1 cellular context compared by ENCODE assay signal in the genomic region with DNA sequence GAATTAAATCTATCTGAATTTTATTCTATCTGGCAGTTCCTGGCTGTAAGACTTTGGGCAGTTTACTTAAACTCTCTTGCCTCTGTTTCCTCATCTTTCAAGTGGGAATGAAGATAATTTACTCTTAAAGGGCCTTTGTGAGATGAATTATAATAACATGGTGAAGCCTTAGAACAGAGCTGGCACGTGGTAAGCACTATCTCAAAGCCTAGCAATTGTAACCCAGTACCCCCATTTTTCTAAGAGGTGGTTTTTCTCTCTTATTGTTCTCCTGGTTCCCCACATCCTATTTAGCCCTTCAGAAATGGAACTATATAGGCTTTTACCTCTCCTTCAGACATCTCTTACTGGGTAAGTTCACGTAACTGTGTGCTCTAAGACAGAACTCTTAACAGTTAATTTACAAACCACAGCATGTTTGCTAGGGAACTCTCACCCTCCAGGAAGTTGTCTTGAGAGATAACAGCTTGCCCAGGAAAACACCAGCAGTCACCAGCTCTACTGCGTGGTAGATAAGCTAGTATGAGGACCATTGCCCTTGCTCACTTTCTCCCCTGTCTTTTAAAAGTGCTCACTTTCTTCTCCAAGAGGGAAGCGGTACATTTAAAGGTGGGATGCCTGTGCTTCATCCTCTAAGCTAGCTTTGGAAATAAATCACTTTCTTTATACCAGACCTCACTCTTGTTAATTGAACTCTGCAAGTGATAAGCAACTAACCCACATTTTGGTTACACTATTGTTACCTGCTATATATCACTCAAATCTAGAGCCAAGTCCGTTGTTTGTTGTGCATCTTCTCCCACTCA.
TF ChIP-seq lines count a peak whose summit lies in the region.

No MANE protein-coding gene starts in this region.

TF ChIP-seq in K562, 482 proteins besides CTCF, POLR2A, EP300 and RAD21 (continues in another document):
- TF ChIP-seq TBL1XR1 (IDR thresholded peaks at IDR 0.05; ENCODE audit: low read length in 2 of 2) (peak in 1 of 2 experiments; percentile 73; a peak in 1 of 4 replicates), ZNF75A (CRISPR knock-in tag; IDR thresholded peaks at IDR 0.05) (0 out of 2 replicates have a peak, but pooled peaks have one; percentile 29), EP400 (IDR thresholded peaks at IDR 0.05) (peak; percentile 46), JUNB (CRISPR knock-in tag; conservative IDR thresholded peaks at IDR 0.05) (no peak), HDAC1 (IDR thresholded peaks at IDR 0.05) (peak in 1 of 2 experiments; percentile 57; a peak in 1 of 4 replicates), ZFPM2 (CRISPR knock-in tag; IDR thresholded peaks at IDR 0.05) (0 out of 2 replicates have a peak, but pooled peaks have one; percentile 14), CREB1 (IDR thresholded peaks at IDR 0.05) (0 out of 2 replicates have a peak, but pooled peaks have one; percentile 23), CREB1 (CRISPR knock-in tag; IDR thresholded peaks at IDR 0.05) (no peak), ZNF224 (CRISPR knock-in tag; IDR thresholded peaks at IDR 0.05) (no peak), JUND (IDR thresholded peaks at IDR 0.05; ENCODE audit: borderline replicate concordance, low read depth, low read length) (peak; percentile 63), JUND (tag; IDR thresholded peaks at IDR 0.05; ENCODE audit: borderline replicate concordance, low read depth, low read length) (peak; percentile 71; the same call in 2 of the 3 replicates), ETV1 (tag; conservative IDR thresholded peaks at IDR 0.05; ENCODE audit: low read depth) (peak; percentile 86), RNF2 (IDR thresholded peaks at IDR 0.05) (peak; percentile 31; the same call in 1 of the 2 replicates), MTA2 (IDR thresholded peaks at IDR 0.05; ENCODE audit: low read depth) (0 out of 2 replicates have a peak, but pooled peaks have one; percentile 19), CTBP1 (IDR thresholded peaks at IDR 0.05; ENCODE audit: borderline replicate concordance) (peak; percentile 41; the same call in 1 of the 2 replicates), CBFA2T3 (IDR thresholded peaks at IDR 0.05) (peak; percentile 87), STAT5A (IDR thresholded peaks at IDR 0.05; ENCODE audit: borderline replicate concordance, low read length) (0 out of 2 replicates have a peak, but pooled peaks have one; percentile 24), CEBPB (tag; IDR thresholded peaks at IDR 0.05) (no peak), KLF16 (IDR thresholded peaks at IDR 0.05) (peak; percentile 44; the same call in 1 of the 2 replicates), RBFOX2 (IDR thresholded peaks at IDR 0.05; ENCODE audit: low read depth, low read length) (0 out of 2 replicates have a peak, but pooled peaks have one; percentile 17), SOX6 (IDR thresholded peaks at IDR 0.05) (peak; percentile 52), CXXC5 (CRISPR knock-in tag; IDR thresholded peaks at IDR 0.05) (peak; percentile 44; the same call in 1 of the 2 replicates), SMARCA4 (IDR thresholded peaks at IDR 0.05) (peak; percentile 81), NR2C2 (CRISPR knock-in tag; IDR thresholded peaks at IDR 0.05) (no peak), NR2C2 (tag; IDR thresholded peaks at IDR 0.05) (peak; percentile 67), TAF9B (IDR thresholded peaks at IDR 0.05; ENCODE audit: partially characterized antibody) (peak; percentile 20), DMBX1 (CRISPR knock-in tag; IDR thresholded peaks at IDR 0.05; ENCODE audit: borderline replicate concordance) (peak; percentile 28; the same call in 1 of the 2 replicates), ATF7 (IDR thresholded peaks at IDR 0.05) (0 out of 2 replicates have a peak, but pooled peaks have one; percentile 24), SMAD3 (CRISPR knock-in tag; conservative IDR thresholded peaks at IDR 0.05) (0 out of 2 replicates have a peak, but pooled peaks have one; percentile 25), HDAC3 (IDR thresholded peaks at IDR 0.05; ENCODE audit: borderline replicate concordance, partially characterized antibody) (peak; percentile 42), KLF1 (tag; IDR thresholded peaks at IDR 0.05) (no peak)
- TF ChIP-seq, protein P1, sequence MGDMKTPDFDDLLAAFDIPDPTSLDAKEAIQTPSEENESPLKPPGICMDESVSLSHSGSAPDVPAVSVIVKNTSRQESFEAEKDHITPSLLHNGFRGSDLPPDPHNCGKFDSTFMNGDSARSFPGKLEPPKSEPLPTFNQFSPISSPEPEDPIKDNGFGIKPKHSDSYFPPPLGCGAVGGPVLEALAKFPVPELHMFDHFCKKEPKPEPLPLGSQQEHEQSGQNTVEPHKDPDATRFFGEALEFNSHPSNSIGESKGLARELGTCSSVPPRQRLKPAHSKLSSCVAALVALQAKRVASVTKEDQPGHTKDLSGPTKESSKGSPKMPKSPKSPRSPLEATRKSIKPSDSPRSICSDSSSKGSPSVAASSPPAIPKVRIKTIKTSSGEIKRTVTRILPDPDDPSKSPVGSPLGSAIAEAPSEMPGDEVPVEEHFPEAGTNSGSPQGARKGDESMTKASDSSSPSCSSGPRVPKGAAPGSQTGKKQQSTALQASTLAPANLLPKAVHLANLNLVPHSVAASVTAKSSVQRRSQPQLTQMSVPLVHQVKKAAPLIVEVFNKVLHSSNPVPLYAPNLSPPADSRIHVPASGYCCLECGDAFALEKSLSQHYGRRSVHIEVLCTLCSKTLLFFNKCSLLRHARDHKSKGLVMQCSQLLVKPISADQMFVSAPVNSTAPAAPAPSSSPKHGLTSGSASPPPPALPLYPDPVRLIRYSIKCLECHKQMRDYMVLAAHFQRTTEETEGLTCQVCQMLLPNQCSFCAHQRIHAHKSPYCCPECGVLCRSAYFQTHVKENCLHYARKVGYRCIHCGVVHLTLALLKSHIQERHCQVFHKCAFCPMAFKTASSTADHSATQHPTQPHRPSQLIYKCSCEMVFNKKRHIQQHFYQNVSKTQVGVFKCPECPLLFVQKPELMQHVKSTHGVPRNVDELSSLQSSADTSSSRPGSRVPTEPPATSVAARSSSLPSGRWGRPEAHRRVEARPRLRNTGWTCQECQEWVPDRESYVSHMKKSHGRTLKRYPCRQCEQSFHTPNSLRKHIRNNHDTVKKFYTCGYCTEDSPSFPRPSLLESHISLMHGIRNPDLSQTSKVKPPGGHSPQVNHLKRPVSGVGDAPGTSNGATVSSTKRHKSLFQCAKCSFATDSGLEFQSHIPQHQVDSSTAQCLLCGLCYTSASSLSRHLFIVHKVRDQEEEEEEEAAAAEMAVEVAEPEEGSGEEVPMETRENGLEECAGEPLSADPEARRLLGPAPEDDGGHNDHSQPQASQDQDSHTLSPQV (IDR thresholded peaks at IDR 0.05): peak; percentile 87
- TF ChIP-seq, protein P2, sequence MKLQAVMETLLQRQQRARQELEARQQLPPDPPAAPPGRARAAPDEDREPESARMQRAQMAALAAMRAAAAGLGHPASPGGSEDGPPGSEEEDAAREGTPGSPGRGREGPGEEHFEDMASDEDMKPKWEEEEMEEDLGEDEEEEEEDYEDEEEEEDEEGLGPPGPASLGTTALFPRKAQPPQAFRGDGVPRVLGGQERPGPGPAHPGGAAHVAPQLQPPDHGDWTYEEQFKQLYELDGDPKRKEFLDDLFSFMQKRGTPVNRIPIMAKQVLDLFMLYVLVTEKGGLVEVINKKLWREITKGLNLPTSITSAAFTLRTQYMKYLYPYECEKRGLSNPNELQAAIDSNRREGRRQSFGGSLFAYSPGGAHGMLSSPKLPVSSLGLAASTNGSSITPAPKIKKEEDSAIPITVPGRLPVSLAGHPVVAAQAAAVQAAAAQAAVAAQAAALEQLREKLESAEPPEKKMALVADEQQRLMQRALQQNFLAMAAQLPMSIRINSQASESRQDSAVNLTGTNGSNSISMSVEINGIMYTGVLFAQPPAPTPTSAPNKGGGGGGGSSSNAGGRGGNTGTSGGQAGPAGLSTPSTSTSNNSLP (IDR thresholded peaks at IDR 0.05; ENCODE audit: borderline replicate concordance, low read depth, low read length): 0 out of 2 replicates have a peak, but pooled peaks have one; percentile 28
- TF ChIP-seq, protein P3, sequence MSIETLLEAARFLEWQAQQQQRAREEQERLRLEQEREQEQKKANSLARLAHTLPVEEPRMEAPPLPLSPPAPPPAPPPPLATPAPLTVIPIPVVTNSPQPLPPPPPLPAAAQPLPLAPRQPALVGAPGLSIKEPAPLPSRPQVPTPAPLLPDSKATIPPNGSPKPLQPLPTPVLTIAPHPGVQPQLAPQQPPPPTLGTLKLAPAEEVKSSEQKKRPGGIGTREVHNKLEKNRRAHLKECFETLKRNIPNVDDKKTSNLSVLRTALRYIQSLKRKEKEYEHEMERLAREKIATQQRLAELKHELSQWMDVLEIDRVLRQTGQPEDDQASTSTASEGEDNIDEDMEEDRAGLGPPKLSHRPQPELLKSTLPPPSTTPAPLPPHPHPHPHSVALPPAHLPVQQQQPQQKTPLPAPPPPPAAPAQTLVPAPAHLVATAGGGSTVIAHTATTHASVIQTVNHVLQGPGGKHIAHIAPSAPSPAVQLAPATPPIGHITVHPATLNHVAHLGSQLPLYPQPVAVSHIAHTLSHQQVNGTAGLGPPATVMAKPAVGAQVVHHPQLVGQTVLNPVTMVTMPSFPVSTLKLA (conservative IDR thresholded peaks at IDR 0.05): peak; percentile 39 to 62; a peak in 1 of 4 replicates
- TF ChIP-seq, protein P4, sequence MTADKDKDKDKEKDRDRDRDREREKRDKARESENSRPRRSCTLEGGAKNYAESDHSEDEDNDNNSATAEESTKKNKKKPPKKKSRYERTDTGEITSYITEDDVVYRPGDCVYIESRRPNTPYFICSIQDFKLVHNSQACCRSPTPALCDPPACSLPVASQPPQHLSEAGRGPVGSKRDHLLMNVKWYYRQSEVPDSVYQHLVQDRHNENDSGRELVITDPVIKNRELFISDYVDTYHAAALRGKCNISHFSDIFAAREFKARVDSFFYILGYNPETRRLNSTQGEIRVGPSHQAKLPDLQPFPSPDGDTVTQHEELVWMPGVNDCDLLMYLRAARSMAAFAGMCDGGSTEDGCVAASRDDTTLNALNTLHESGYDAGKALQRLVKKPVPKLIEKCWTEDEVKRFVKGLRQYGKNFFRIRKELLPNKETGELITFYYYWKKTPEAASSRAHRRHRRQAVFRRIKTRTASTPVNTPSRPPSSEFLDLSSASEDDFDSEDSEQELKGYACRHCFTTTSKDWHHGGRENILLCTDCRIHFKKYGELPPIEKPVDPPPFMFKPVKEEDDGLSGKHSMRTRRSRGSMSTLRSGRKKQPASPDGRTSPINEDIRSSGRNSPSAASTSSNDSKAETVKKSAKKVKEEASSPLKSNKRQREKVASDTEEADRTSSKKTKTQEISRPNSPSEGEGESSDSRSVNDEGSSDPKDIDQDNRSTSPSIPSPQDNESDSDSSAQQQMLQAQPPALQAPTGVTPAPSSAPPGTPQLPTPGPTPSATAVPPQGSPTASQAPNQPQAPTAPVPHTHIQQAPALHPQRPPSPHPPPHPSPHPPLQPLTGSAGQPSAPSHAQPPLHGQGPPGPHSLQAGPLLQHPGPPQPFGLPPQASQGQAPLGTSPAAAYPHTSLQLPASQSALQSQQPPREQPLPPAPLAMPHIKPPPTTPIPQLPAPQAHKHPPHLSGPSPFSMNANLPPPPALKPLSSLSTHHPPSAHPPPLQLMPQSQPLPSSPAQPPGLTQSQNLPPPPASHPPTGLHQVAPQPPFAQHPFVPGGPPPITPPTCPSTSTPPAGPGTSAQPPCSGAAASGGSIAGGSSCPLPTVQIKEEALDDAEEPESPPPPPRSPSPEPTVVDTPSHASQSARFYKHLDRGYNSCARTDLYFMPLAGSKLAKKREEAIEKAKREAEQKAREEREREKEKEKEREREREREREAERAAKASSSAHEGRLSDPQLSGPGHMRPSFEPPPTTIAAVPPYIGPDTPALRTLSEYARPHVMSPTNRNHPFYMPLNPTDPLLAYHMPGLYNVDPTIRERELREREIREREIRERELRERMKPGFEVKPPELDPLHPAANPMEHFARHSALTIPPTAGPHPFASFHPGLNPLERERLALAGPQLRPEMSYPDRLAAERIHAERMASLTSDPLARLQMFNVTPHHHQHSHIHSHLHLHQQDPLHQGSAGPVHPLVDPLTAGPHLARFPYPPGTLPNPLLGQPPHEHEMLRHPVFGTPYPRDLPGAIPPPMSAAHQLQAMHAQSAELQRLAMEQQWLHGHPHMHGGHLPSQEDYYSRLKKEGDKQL (CRISPR knock-in tag; IDR thresholded peaks at IDR 0.05; ENCODE audit: borderline replicate concordance): no peak
- TF ChIP-seq, protein P5, sequence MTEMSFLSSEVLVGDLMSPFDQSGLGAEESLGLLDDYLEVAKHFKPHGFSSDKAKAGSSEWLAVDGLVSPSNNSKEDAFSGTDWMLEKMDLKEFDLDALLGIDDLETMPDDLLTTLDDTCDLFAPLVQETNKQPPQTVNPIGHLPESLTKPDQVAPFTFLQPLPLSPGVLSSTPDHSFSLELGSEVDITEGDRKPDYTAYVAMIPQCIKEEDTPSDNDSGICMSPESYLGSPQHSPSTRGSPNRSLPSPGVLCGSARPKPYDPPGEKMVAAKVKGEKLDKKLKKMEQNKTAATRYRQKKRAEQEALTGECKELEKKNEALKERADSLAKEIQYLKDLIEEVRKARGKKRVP (CRISPR knock-in tag; IDR thresholded peaks at IDR 0.05): no peak
- TF ChIP-seq, protein P6, sequence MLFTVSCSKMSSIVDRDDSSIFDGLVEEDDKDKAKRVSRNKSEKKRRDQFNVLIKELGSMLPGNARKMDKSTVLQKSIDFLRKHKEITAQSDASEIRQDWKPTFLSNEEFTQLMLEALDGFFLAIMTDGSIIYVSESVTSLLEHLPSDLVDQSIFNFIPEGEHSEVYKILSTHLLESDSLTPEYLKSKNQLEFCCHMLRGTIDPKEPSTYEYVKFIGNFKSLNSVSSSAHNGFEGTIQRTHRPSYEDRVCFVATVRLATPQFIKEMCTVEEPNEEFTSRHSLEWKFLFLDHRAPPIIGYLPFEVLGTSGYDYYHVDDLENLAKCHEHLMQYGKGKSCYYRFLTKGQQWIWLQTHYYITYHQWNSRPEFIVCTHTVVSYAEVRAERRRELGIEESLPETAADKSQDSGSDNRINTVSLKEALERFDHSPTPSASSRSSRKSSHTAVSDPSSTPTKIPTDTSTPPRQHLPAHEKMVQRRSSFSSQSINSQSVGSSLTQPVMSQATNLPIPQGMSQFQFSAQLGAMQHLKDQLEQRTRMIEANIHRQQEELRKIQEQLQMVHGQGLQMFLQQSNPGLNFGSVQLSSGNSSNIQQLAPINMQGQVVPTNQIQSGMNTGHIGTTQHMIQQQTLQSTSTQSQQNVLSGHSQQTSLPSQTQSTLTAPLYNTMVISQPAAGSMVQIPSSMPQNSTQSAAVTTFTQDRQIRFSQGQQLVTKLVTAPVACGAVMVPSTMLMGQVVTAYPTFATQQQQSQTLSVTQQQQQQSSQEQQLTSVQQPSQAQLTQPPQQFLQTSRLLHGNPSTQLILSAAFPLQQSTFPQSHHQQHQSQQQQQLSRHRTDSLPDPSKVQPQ (CRISPR knock-in tag; IDR thresholded peaks at IDR 0.05; ENCODE audit: borderline replicate concordance): no peak
- TF ChIP-seq, protein P7, sequence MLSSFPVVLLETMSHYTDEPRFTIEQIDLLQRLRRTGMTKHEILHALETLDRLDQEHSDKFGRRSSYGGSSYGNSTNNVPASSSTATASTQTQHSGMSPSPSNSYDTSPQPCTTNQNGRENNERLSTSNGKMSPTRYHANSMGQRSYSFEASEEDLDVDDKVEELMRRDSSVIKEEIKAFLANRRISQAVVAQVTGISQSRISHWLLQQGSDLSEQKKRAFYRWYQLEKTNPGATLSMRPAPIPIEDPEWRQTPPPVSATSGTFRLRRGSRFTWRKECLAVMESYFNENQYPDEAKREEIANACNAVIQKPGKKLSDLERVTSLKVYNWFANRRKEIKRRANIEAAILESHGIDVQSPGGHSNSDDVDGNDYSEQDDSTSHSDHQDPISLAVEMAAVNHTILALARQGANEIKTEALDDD (IDR thresholded peaks at IDR 0.05): peak; percentile 99
